Comparison of ENCODE assay signal across 27 cellular contexts in the genomic region with DNA sequence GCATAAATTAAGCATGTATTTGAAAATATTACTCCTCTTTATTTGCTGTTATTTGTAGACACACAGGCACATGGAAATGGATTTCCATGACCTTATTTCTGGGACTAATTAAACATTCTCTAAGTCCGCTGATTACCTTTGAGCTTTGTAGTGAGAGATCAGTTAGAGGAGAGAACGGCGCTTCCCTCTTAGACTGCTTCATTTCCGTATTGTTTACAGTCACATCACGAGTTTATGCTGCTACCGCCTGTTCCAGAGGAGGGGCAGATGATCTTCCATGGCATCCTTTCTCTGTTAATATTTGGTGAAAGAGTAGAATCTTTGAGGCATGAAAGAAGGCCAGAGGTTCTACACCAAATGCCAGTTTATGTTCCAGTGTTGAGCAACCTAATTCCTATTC.
"Had no signal": no experiment of that assay in that cellular context is flagged by ENCODE, and none has a peak within 500 bp of the region (broad histone marks: within the 10 kb centered on the region; RNA-seq: fewer than 3 reads in every experiment).

No MANE protein-coding gene starts in this region.

- H3K27me3 Mint-ChIP-seq: activated CD4-positive, alpha-beta memory T cell treated with anti-CD3 and anti-CD28 coated beads, Interleukin-2, amount 10 ng/mL, durations not matched to agents 7 days and 5 days; activated naive CD4-positive, alpha-beta T cell treated with anti-CD3 and anti-CD28 coated beads, Interleukin-2, amount 10 ng/mL, durations not matched to agents 7 days and 5 days had no signal

- DNase-seq: activated CD4-positive, alpha-beta memory T cell treated with anti-CD3 and anti-CD28 coated beads, Interleukin-2, amount 10 ng/mL, durations not matched to agents 7 days and 5 days; activated CD4-positive, alpha-beta T cell treated with anti-CD3 and anti-CD28 coated beads, Interleukin-2, amount 50 U/mL, for 1 hour; activated CD4-positive, CD25-positive, alpha-beta regulatory T cell; activated gamma-delta T cell; activated naive CD4-positive, alpha-beta T cell treated with anti-CD3 and anti-CD28 coated beads, Interleukin-2, amount 10 ng/mL, durations not matched to agents 7 days and 5 days; activated naive CD8-positive, alpha-beta T cell treated with anti-CD3 and anti-CD28 coated beads for 36 hours; activated T-cell treated with anti-CD3 and anti-CD28 coated beads for 4 hours; activated T-cell treated with anti-CD3 and anti-CD28 coated beads, Interleukin-2, amount 50 U/mL, for 48 hours; caudate nucleus; MV-4-11; NCI-H1092 treated with DMSO at 0.1 percent for 48 hours; NCI-H1417 treated with DMSO at 0.1 percent for 48 hours; NCI-H1694; NCI-H2081; NCI-H2171 treated with DMSO at 0.1 percent for 48 hours; NCI-H226; NCI-H526; PC-3; SHP77; T-helper 2 cell; T1000 had no signal

- H3K4me2 ChIP-seq: KMS-11 had no signal

- H3K9ac ChIP-seq: KMS-11 had no signal

- H3K27ac ChIP-seq: breast epithelium, KMS-11, SJSA1 had no signal

- H3K4me3 ChIP-seq: breast epithelium, SJSA1 had no signal

- H3K27me3 ChIP-seq: breast epithelium, SJSA1 had no signal

- H3K4me3 Mint-ChIP-seq: activated CD4-positive, alpha-beta memory T cell treated with anti-CD3 and anti-CD28 coated beads, Interleukin-2, amount 10 ng/mL, durations not matched to agents 7 days and 5 days; activated naive CD4-positive, alpha-beta T cell treated with anti-CD3 and anti-CD28 coated beads, Interleukin-2, amount 10 ng/mL, durations not matched to agents 7 days and 5 days; activated naive CD8-positive, alpha-beta T cell treated with anti-CD3 and anti-CD28 coated beads for 36 hours; activated T-helper 17 cell treated with anti-CD3 and anti-CD28 coated beads, Interleukin-2, amount 50 U/mL, for 72 hours had no signal

- H3K9me3 ChIP-seq: breast epithelium, SJSA1 had no signal

- H3K4me1 Mint-ChIP-seq: activated CD4-positive, alpha-beta memory T cell treated with anti-CD3 and anti-CD28 coated beads, Interleukin-2, amount 10 ng/mL, durations not matched to agents 7 days and 5 days; activated naive CD4-positive, alpha-beta T cell treated with anti-CD3 and anti-CD28 coated beads, Interleukin-2, amount 10 ng/mL, durations not matched to agents 7 days and 5 days; activated naive CD8-positive, alpha-beta T cell treated with anti-CD3 and anti-CD28 coated beads for 36 hours; activated T-helper 17 cell treated with anti-CD3 and anti-CD28 coated beads, Interleukin-2, amount 50 U/mL, for 72 hours had no signal

- FAIRE-seq: RCC 7860, TTC549 had no signal

- ATAC-seq: activated T-helper 17 cell treated with anti-CD3 and anti-CD28 coated beads, Interleukin-2, amount 50 U/mL, for 72 hours; PC-3 had no signal

- H3K27ac Mint-ChIP-seq: activated CD4-positive, alpha-beta memory T cell treated with anti-CD3 and anti-CD28 coated beads, Interleukin-2, amount 10 ng/mL, durations not matched to agents 7 days and 5 days; activated naive CD4-positive, alpha-beta T cell treated with anti-CD3 and anti-CD28 coated beads, Interleukin-2, amount 10 ng/mL, durations not matched to agents 7 days and 5 days; activated naive CD8-positive, alpha-beta T cell treated with anti-CD3 and anti-CD28 coated beads for 36 hours; activated T-helper 17 cell treated with anti-CD3 and anti-CD28 coated beads, Interleukin-2, amount 50 U/mL, for 72 hours had no signal

- H3K9me3 Mint-ChIP-seq: activated CD4-positive, alpha-beta memory T cell treated with anti-CD3 and anti-CD28 coated beads, Interleukin-2, amount 10 ng/mL, durations not matched to agents 7 days and 5 days; activated naive CD4-positive, alpha-beta T cell treated with anti-CD3 and anti-CD28 coated beads, Interleukin-2, amount 10 ng/mL, durations not matched to agents 7 days and 5 days; activated naive CD8-positive, alpha-beta T cell treated with anti-CD3 and anti-CD28 coated beads for 36 hours; activated T-helper 17 cell treated with anti-CD3 and anti-CD28 coated beads, Interleukin-2, amount 50 U/mL, for 72 hours had no signal

- H3K36me3 ChIP-seq: breast epithelium, SJSA1 had no signal

- H3K36me3 Mint-ChIP-seq: activated naive CD4-positive, alpha-beta T cell treated with anti-CD3 and anti-CD28 coated beads, Interleukin-2, amount 10 ng/mL, durations not matched to agents 7 days and 5 days; activated naive CD8-positive, alpha-beta T cell treated with anti-CD3 and anti-CD28 coated beads for 36 hours had no signal

- H3K4me1 ChIP-seq: breast epithelium, SJSA1 had no signal
